ENCODE assay signal across 1 cellular context in genomic region chr22:39097098-39098020, GRCh38.
TF ChIP-seq lines count a peak whose summit lies in the region.

Gene APOBEC3H, plus strand, starts transcription at chr22:39097244. Its CDS starts 3,035 bp downstream, at chr22:39100279.

TF ChIP-seq in IMR-90, 13 proteins besides CTCF, POLR2A, EP300 and RAD21 (continued from another document):
- TF ChIP-seq, protein P1, sequence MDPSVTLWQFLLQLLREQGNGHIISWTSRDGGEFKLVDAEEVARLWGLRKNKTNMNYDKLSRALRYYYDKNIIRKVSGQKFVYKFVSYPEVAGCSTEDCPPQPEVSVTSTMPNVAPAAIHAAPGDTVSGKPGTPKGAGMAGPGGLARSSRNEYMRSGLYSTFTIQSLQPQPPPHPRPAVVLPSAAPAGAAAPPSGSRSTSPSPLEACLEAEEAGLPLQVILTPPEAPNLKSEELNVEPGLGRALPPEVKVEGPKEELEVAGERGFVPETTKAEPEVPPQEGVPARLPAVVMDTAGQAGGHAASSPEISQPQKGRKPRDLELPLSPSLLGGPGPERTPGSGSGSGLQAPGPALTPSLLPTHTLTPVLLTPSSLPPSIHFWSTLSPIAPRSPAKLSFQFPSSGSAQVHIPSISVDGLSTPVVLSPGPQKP (IDR thresholded peaks at IDR 0.05; ENCODE audit: borderline replicate concordance, low read depth, low read length) = no peak
- TF ChIP-seq BHLHE40 (IDR thresholded peaks at IDR 0.05; ENCODE audit: low read depth, low read length) (no peak), RFX5 (IDR thresholded peaks at IDR 0.05; ENCODE audit: low read depth, low read length) (no peak), NFE2L2 (IDR thresholded peaks at IDR 0.05; ENCODE audit: low read depth, low read length) (no peak)
